ENCODE assay signal across 11 cellular contexts in the genomic region with DNA sequence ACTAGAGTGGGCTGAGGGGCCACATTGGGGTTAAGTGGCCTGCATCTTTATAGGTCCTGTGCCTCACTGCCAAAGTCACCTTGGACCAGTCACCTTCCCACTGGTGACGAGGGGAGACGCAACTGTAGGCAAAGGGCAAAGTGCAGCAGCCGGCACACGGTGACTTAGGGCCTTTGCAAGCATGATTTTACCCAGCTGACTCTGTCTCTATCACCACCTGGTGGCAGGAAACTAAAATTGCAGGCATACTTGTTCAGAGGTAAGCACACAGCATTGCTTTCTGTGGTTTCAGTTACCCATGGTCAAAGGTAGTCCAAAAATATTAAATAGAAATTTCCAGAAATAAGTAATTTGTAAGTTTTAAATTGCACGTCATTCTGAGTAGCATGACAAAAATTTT.
A peak's percentile ranks its signal among the peaks of the same experiment; 100 is the strongest.
DNase-seq lines count a peak whose midpoint lies in the region; ATAC-seq and TF ChIP-seq lines count a peak whose summit lies in the region.
"Had no signal": no experiment of that assay in that cellular context is flagged by ENCODE, and none has a peak within 500 bp of the region (broad histone marks: within the 10 kb centered on the region; RNA-seq: fewer than 3 reads in every experiment).

No MANE protein-coding gene starts in this region.

- no peak overlapping the region for H3K4me3 ChIP-seq in psoas muscle
- H3K4me3 ChIP-seq in mesenchymal stem cell (ENCODE audit: insufficient read depth in 1 of 2, low read depth in 1 of 2, low read length in 2 of 2), result no peak overlapping the region
- H3K4me3 ChIP-seq: heart left ventricle had no signal

- no peak overlapping the region for H2BK120ac ChIP-seq in mesenchymal stem cell (ENCODE audit: low read depth, low read length)

- H3K36me3 ChIP-seq in psoas muscle (ENCODE audit: insufficient read depth in 1 of 2, low read depth in 1 of 2) (no peaks in the 10 kb centered on the region), mesenchymal stem cell (ENCODE audit: control insufficient read depth in 1 of 2, insufficient read depth in 2 of 2, low read depth in 1 of 2, low read length in 2 of 2) (no peaks in the 10 kb centered on the region)
- H3K36me3 ChIP-seq: heart left ventricle had no signal

- H3K4ac ChIP-seq in mesenchymal stem cell (ENCODE audit: low read depth in 1 of 2, low read length in 2 of 2), result no peak overlapping the region

- peak; percentile 69 for TF ChIP-seq CTCF in activated CD8-positive, alpha-beta T cell treated with anti-CD3 and anti-CD28 coated beads for 36 hours (IDR thresholded peaks at IDR 0.05)
- peak; percentile 69 for TF ChIP-seq CTCF in chondrocyte (IDR thresholded peaks at IDR 0.05)
- peak; percentile 13 for TF ChIP-seq CTCF in psoas muscle (IDR thresholded peaks at IDR 0.05)

- no peak overlapping the region for H4K91ac ChIP-seq in mesenchymal stem cell (ENCODE audit: low read length)

- no peaks in the 10 kb centered on the region for H3K36me3 Mint-ChIP-seq in activated CD8-positive, alpha-beta T cell treated with anti-CD3 and anti-CD28 coated beads for 36 hours (ENCODE audit: low read depth)
- H3K36me3 Mint-ChIP-seq in activated CD8-positive, alpha-beta T cell treated with anti-CD3 and anti-CD28 coated beads, Interleukin-2, amount 10 ng/mL, durations not matched to agents 7 days and 5 days (ENCODE audit: low read depth), result no peaks in the 10 kb centered on the region
- peaks cover 3% of the 10 kb centered on the region for H3K36me3 Mint-ChIP-seq in chondrocyte (ENCODE audit: low read depth)

- intact Hi-C loops in activated CD8-positive, alpha-beta T cell treated with anti-CD3 and anti-CD28 coated beads for 36 hours (cut with micrococcal nuclease), result no loop called here
- intact Hi-C loops in psoas muscle (cut with DNase I), result no loop called here

- no peak for ATAC-seq in activated CD8-positive, alpha-beta T cell treated with anti-CD3 and anti-CD28 coated beads for 36 hours
- ATAC-seq in activated CD8-positive, alpha-beta T cell treated with anti-CD3 and anti-CD28 coated beads, Interleukin-2, amount 10 ng/mL, durations not matched to agents 7 days and 5 days, result no peak
- ATAC-seq in psoas muscle (no peak), GM21390 (IDR thresholded peaks at IDR 0.05; ENCODE audit: unreplicated experiment) (no peak)
- ATAC-seq: heart left ventricle had no signal

- H3K4me2 ChIP-seq in mesenchymal stem cell (ENCODE audit: low read length, poor library complexity, severe bottlenecking), result no peak overlapping the region

- CTCF ChIA-PET in activated CD8-positive, alpha-beta T cell treated with anti-CD3 and anti-CD28 coated beads for 36 hours (lab: Charles Lee), result no interaction called here
- CTCF ChIA-PET in activated CD8-positive, alpha-beta T cell treated with anti-CD3 and anti-CD28 coated beads, Interleukin-2, amount 10 ng/mL, durations not matched to agents 7 days and 5 days (lab: Charles Lee), result no interaction called here

- POLR2A ChIA-PET in activated CD8-positive, alpha-beta T cell treated with anti-CD3 and anti-CD28 coated beads for 36 hours (lab: Charles Lee), result interaction anchor here (1.1 kb wide), 1 partner anchor 103 kb away, joined by 3 read pairs; no protein-coding TSS in a partner anchor
- POLR2A ChIA-PET in activated CD8-positive, alpha-beta T cell treated with anti-CD3 and anti-CD28 coated beads, Interleukin-2, amount 10 ng/mL, durations not matched to agents 7 days and 5 days (lab: Charles Lee), result no interaction called here

- no peak overlapping the region for H3K9ac ChIP-seq in mesenchymal stem cell (ENCODE audit: low read length)

- H3K4me3 Mint-ChIP-seq in activated CD8-positive, alpha-beta T cell treated with anti-CD3 and anti-CD28 coated beads for 36 hours, result no peak overlapping the region
- H3K4me3 Mint-ChIP-seq in activated CD8-positive, alpha-beta T cell treated with anti-CD3 and anti-CD28 coated beads, Interleukin-2, amount 10 ng/mL, durations not matched to agents 7 days and 5 days, result no peak overlapping the region
- H3K4me3 Mint-ChIP-seq in chondrocyte (ENCODE audit: unreplicated experiment), result no peak overlapping the region

- no peak overlapping the region for H2AK5ac ChIP-seq in mesenchymal stem cell (ENCODE audit: low read length, severe bottlenecking)

- H2BK12ac ChIP-seq in mesenchymal stem cell (ENCODE audit: low read length in 2 of 2), result no peak overlapping the region

- DNase-seq in activated CD8-positive, alpha-beta T cell treated with anti-CD3 and anti-CD28 coated beads for 36 hours, result peak; percentile 23
- DNase-seq in activated CD8-positive, alpha-beta T cell treated with anti-CD3 and anti-CD28 coated beads, Interleukin-2, amount 10 ng/mL, durations not matched to agents 7 days and 5 days, result no peak
- DNase-seq in MV-4-11 (lab: John Stamatoyannopoulos, UW), result peak; percentile 4
- no peak for DNase-seq in chondrocyte (ENCODE audit: low spot score)
- DNase-seq in psoas muscle, result peak in 1 of 2 donors; percentile 38
- DNase-seq in NCI-H446 treated with DMSO at 0.1 percent for 48 hours (lab: John Stamatoyannopoulos, UW), result no peak
- DNase-seq in mesenchymal stem cell, result no peak
- DNase-seq: activated CD4-positive, CD25-positive, alpha-beta regulatory T cell treated with anti-CD3 and anti-CD28 coated beads, Interleukin-2, amount 50 U/mL, for 72 hours; NCI-H2029 treated with DMSO at 0.1 percent for 48 hours had no signal

- no peak overlapping the region for H3K27ac Mint-ChIP-seq in activated CD8-positive, alpha-beta T cell treated with anti-CD3 and anti-CD28 coated beads for 36 hours
- no peak overlapping the region for H3K27ac Mint-ChIP-seq in activated CD8-positive, alpha-beta T cell treated with anti-CD3 and anti-CD28 coated beads, Interleukin-2, amount 10 ng/mL, durations not matched to agents 7 days and 5 days
- H3K27ac Mint-ChIP-seq in chondrocyte (ENCODE audit: unreplicated experiment), result no peak overlapping the region

- H2AFZ ChIP-seq in mesenchymal stem cell (ENCODE audit: low read depth, low read length), result no peak overlapping the region

- no peak overlapping the region for H4K8ac ChIP-seq in mesenchymal stem cell (ENCODE audit: low read length)

- no peak overlapping the region for H3K18ac ChIP-seq in mesenchymal stem cell (ENCODE audit: low read depth in 1 of 2, low read length in 2 of 2)

- H3K27me3 Mint-ChIP-seq in activated CD8-positive, alpha-beta T cell treated with anti-CD3 and anti-CD28 coated beads for 36 hours, result no peaks in the 10 kb centered on the region
- H3K27me3 Mint-ChIP-seq in activated CD8-positive, alpha-beta T cell treated with anti-CD3 and anti-CD28 coated beads, Interleukin-2, amount 10 ng/mL, durations not matched to agents 7 days and 5 days (ENCODE audit: low read depth), result no peaks in the 10 kb centered on the region
- no peaks in the 10 kb centered on the region for H3K27me3 Mint-ChIP-seq in chondrocyte (ENCODE audit: low read depth)

- H3K9me3 Mint-ChIP-seq in activated CD8-positive, alpha-beta T cell treated with anti-CD3 and anti-CD28 coated beads for 36 hours, result peaks cover 13% of the 10 kb centered on the region
- peaks cover 21% of the 10 kb centered on the region for H3K9me3 Mint-ChIP-seq in activated CD8-positive, alpha-beta T cell treated with anti-CD3 and anti-CD28 coated beads, Interleukin-2, amount 10 ng/mL, durations not matched to agents 7 days and 5 days (ENCODE audit: insufficient read depth)
- peaks cover 2% of the 10 kb centered on the region for H3K9me3 Mint-ChIP-seq in chondrocyte (ENCODE audit: low read depth)

- no peak overlapping the region for H3K27ac ChIP-seq in psoas muscle
- H3K27ac ChIP-seq in mesenchymal stem cell (ENCODE audit: low read length, poor library complexity, severe bottlenecking), result no peak overlapping the region
- H3K27ac ChIP-seq: heart left ventricle had no signal

- no peak overlapping the region for H3K23ac ChIP-seq in mesenchymal stem cell (ENCODE audit: low read length in 2 of 2)

- peaks cover 7% of the 10 kb centered on the region for H3K9me3 ChIP-seq in psoas muscle
- H3K9me3 ChIP-seq in mesenchymal stem cell (ENCODE audit: control insufficient read depth, low read length), result no peaks in the 10 kb centered on the region

- no peaks in the 10 kb centered on the region for H3K4me1 Mint-ChIP-seq in activated CD8-positive, alpha-beta T cell treated with anti-CD3 and anti-CD28 coated beads for 36 hours (ENCODE audit: low read depth)
- H3K4me1 Mint-ChIP-seq in activated CD8-positive, alpha-beta T cell treated with anti-CD3 and anti-CD28 coated beads, Interleukin-2, amount 10 ng/mL, durations not matched to agents 7 days and 5 days (ENCODE audit: low read depth), result no peaks in the 10 kb centered on the region
- H3K4me1 Mint-ChIP-seq in chondrocyte (ENCODE audit: low read depth), result no peaks in the 10 kb centered on the region

- H3K27me3 ChIP-seq in psoas muscle (ENCODE audit: insufficient read depth in 3 of 3, low read length in 2 of 3), result no peaks in the 10 kb centered on the region
- H3K27me3 ChIP-seq in mesenchymal stem cell (ENCODE audit: control insufficient read depth in 1 of 2, insufficient read depth in 1 of 2, low read length in 2 of 2), result no peaks in the 10 kb centered on the region

- no peaks in the 10 kb centered on the region for H3K79me1 ChIP-seq in mesenchymal stem cell (replicated peaks; ENCODE audit: low read length, poor library complexity, severe bottlenecking)

- H3K14ac ChIP-seq in mesenchymal stem cell (ENCODE audit: low read length in 2 of 2), result no peak overlapping the region

- WGBS in psoas muscle, 3 donors, result 66 to 73% (median 68%) methylated on average over 5 of the region's 5 CpGs
- WGBS in mesenchymal stem cell, result 61% methylated on average over 5 of the region's 5 CpGs

- H3K4me1 ChIP-seq in psoas muscle (no peaks in the 10 kb centered on the region), mesenchymal stem cell (ENCODE audit: control insufficient read depth, insufficient read depth, low read depth, low read length) (no peaks in the 10 kb centered on the region)
- H3K4me1 ChIP-seq: heart left ventricle had no signal

- H2BK5ac ChIP-seq in mesenchymal stem cell (ENCODE audit: low read depth, low read length, poor library complexity, severe bottlenecking), result no peak overlapping the region

- H2BK15ac ChIP-seq in mesenchymal stem cell (ENCODE audit: low read depth, poor library complexity, severe bottlenecking), result no peak overlapping the region

Comparison
In these comparisons a context has a peak if more than half of its experiments do, and no peak if none do; other contexts are left out.
1. DNase-seq: peak in activated CD8-positive, alpha-beta T cell treated with anti-CD3 and anti-CD28 coated beads for 36 hours (single experiment) and MV-4-11 (single experiment); none in activated CD8-positive, alpha-beta T cell treated with anti-CD3 and anti-CD28 coated beads, Interleukin-2, amount 10 ng/mL, durations not matched to agents 7 days and 5 days (single experiment), chondrocyte (single experiment), NCI-H446 treated with DMSO at 0.1 percent for 48 hours (single experiment) and mesenchymal stem cell (single experiment).
2. CTCF ChIP-seq: peak in every context shown above with its lines; median percentile 69 in activated CD8-positive, alpha-beta T cell treated with anti-CD3 and anti-CD28 coated beads for 36 hours; 69 in chondrocyte; 13 in psoas muscle.